In the genomic region with DNA sequence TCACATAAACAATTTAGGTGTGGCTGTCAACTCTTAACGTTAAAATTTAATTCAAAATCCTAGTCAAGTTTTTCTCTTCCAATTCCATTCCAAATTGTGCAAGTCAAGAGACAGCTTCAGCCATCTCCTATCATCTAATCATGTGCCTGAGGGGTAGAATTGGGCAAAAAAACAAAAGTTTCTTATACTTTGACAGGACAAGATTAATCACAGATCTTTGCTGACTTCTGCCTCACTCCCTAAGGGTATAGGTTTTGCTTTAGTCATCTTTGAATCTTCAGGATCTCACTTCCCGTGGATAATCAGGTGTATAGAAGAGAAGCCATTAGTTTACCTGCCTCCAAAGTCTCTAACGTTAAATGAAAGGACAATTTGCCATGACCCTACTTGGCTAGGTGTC, we compare ENCODE assay signal across 11 cellular contexts. TPM values are rescaled to one million over a fixed set of nuclear protein-coding genes. Genes with fewer than 3 reads are reported as not detected.
"Had no signal": no experiment of that assay in that cellular context is flagged by ENCODE, and none has a peak within 500 bp of the region (broad histone marks: within the 10 kb centered on the region; RNA-seq: fewer than 3 reads in every experiment).

No MANE protein-coding gene starts in this region.

- H2AFZ ChIP-seq: GM23248 had no signal

- ATAC-seq: HCT116, HepG2 had no signal

- H3K4me1 ChIP-seq: HAP-1 had no signal

- DNase-seq: GM23248, GOT3, H7, HFFc6, KBM-7 had no signal

- H3K9me3 ChIP-seq: HAP-1 had no signal

- H3K36me3 ChIP-seq: HAP-1 had no signal

- H3K27ac ChIP-seq: GM23248, HL-60 had no signal

- H3K4me3 ChIP-seq: GM23248, HAP-1 had no signal

- H3K9ac ChIP-seq: GM23248 had no signal

RNA-seq across cellular contexts. Expression of a gene that starts 24.6 kb away (rescaled TPM):
- total RNA-seq: GM23248, H4, H7, HepG2, HFFc6 had no signal
- polyA plus RNA-seq: GM23248, HepG2, IgD-negative memory B cell had no signal
